Comparison of ENCODE assay signal across 4 cellular contexts in genomic region chr2:21371499-21372003, GRCh38.
A peak's percentile ranks its signal among the peaks of the same experiment; 100 is the strongest.
TF ChIP-seq lines count a peak whose summit lies in the region.

No MANE protein-coding gene starts in this region.

TF ChIP-seq in HepG2, 621 proteins besides CTCF, POLR2A, EP300 and RAD21 (continues in another document):
- TF ChIP-seq KLF6 (CRISPR knock-in tag; IDR thresholded peaks at IDR 0.05), result no peak
- TF ChIP-seq ZBTB43 (CRISPR knock-in tag; conservative IDR thresholded peaks at IDR 0.05), result no peak
- TF ChIP-seq ZNF10 (CRISPR knock-in tag; IDR thresholded peaks at IDR 0.05; ENCODE audit: borderline replicate concordance, low read depth), result no peak
- TF ChIP-seq THAP9 (CRISPR knock-in tag; IDR thresholded peaks at IDR 0.05; ENCODE audit: borderline replicate concordance), result no peak
- 0 out of 2 replicates have a peak, but pooled peaks have one; percentile 56 for TF ChIP-seq ATM (IDR thresholded peaks at IDR 0.05; ENCODE audit: borderline replicate concordance)

TF ChIP-seq in HEK293, 187 proteins besides CTCF, POLR2A, EP300 and RAD21:
- TF ChIP-seq ZNF155 (tag by site-specific recombination; IDR thresholded peaks at IDR 0.05) (no peak), PRDM1 (tag by site-specific recombination; IDR thresholded peaks at IDR 0.05) (peak; percentile 44; the same call in 1 of the 2 replicates), ZNF292 (tag by site-specific recombination; IDR thresholded peaks at IDR 0.05; ENCODE audit: borderline replicate concordance, low read depth) (no peak), ZFP69B (tag by site-specific recombination; IDR thresholded peaks at IDR 0.05) (no peak), ZNF768 (tag by site-specific recombination; IDR thresholded peaks at IDR 0.05) (no peak), ZNF366 (tag by site-specific recombination; conservative IDR thresholded peaks at IDR 0.05) (peak; percentile 64), ZNF548 (tag by site-specific recombination; IDR thresholded peaks at IDR 0.05) (no peak), KLF16 (tag by site-specific recombination; IDR thresholded peaks at IDR 0.05) (no peak), ZXDB (tag by site-specific recombination; IDR thresholded peaks at IDR 0.05) (no peak), ZFP41 (tag by site-specific recombination; IDR thresholded peaks at IDR 0.05; ENCODE audit: borderline replicate concordance) (no peak), ZNF148 (tag by site-specific recombination; IDR thresholded peaks at IDR 0.05; ENCODE audit: borderline replicate concordance) (no peak)

TF ChIP-seq in IMR-90, 13 proteins besides CTCF, POLR2A, EP300 and RAD21:
- TF ChIP-seq RCOR1 (IDR thresholded peaks at IDR 0.05; ENCODE audit: insufficient replicate concordance, low read length), result no peak
- no peak for TF ChIP-seq CEBPB (IDR thresholded peaks at IDR 0.05; ENCODE audit: low read depth, low read length)
- TF ChIP-seq RFX5 (IDR thresholded peaks at IDR 0.05; ENCODE audit: low read depth, low read length), result no peak
- no peak for TF ChIP-seq USF2 (IDR thresholded peaks at IDR 0.05; ENCODE audit: low read depth, low read length)
- TF ChIP-seq NFE2L2 (IDR thresholded peaks at IDR 0.05; ENCODE audit: low read depth, low read length), result no peak
- TF ChIP-seq BHLHE40 (IDR thresholded peaks at IDR 0.05; ENCODE audit: low read depth, low read length), result no peak
- TF ChIP-seq ELK1 (IDR thresholded peaks at IDR 0.05; ENCODE audit: borderline replicate concordance, low read depth, low read length), result no peak
- no peak for TF ChIP-seq MXI1 (IDR thresholded peaks at IDR 0.05; ENCODE audit: borderline replicate concordance, low read depth, low read length)
- TF ChIP-seq CHD1 (IDR thresholded peaks at IDR 0.05; ENCODE audit: low read depth, low read length), result no peak
- TF ChIP-seq MAFK (IDR thresholded peaks at IDR 0.05; ENCODE audit: low read depth, low read length), result no peak
- TF ChIP-seq MAZ (IDR thresholded peaks at IDR 0.05; ENCODE audit: borderline replicate concordance, low read depth, low read length), result no peak
- TF ChIP-seq SMC3 (IDR thresholded peaks at IDR 0.05; ENCODE audit: low read depth, low read length), result no peak
- TF ChIP-seq FOS (IDR thresholded peaks at IDR 0.05; ENCODE audit: low read depth, low read length), result no peak

TF ChIP-seq in K562, 482 proteins besides CTCF, POLR2A, EP300 and RAD21:
- TF ChIP-seq HDAC8 (tag; IDR thresholded peaks at IDR 0.05) (no peak), HNRNPK (IDR thresholded peaks at IDR 0.05; ENCODE audit: low read depth, low read length, poor library complexity, severe bottlenecking) (peak; percentile 33)
